In genomic region chr1:116265931-116266863, GRCh38 we compare ENCODE assay signal across 19 cellular contexts.
"Had no signal": no experiment of that assay in that cellular context is flagged by ENCODE, and none has a peak within 500 bp of the region (broad histone marks: within the 10 kb centered on the region; RNA-seq: fewer than 3 reads in every experiment).

No MANE protein-coding gene starts in this region.

- H3K9ac ChIP-seq: neural progenitor cell had no signal

- H3K4me3 ChIP-seq: coronary artery, neural progenitor cell, ovary, sigmoid colon, thyroid gland had no signal

- H3K27me3 ChIP-seq: foreskin keratinocyte, neural progenitor cell, ovary, sigmoid colon, thyroid gland had no signal

- H3K27ac Mint-ChIP-seq: activated CD8-positive, alpha-beta memory T cell treated with anti-CD3 and anti-CD28 coated beads, Interleukin-2, amount 10 ng/mL, durations not matched to agents 7 days and 5 days; activated naive CD4-positive, alpha-beta T cell treated with anti-CD3 and anti-CD28 coated beads, Interleukin-2, amount 10 ng/mL, durations not matched to agents 7 days and 5 days; activated T-cell treated with anti-CD3 and anti-CD28 coated beads, Interleukin-2, amount 50 U/mL, for 24 hours; naive B cell; neural progenitor cell had no signal

- H3K9me3 ChIP-seq: ovary, sigmoid colon, thyroid gland had no signal

- H3K9me3 Mint-ChIP-seq: activated naive CD4-positive, alpha-beta T cell treated with anti-CD3 and anti-CD28 coated beads, Interleukin-2, amount 10 ng/mL, durations not matched to agents 7 days and 5 days; activated T-cell treated with anti-CD3 and anti-CD28 coated beads, Interleukin-2, amount 50 U/mL, for 24 hours; immature natural killer cell; naive B cell; neural progenitor cell; T-cell had no signal

- H3K36me3 Mint-ChIP-seq: activated CD8-positive, alpha-beta memory T cell treated with anti-CD3 and anti-CD28 coated beads, Interleukin-2, amount 10 ng/mL, durations not matched to agents 7 days and 5 days; activated naive CD4-positive, alpha-beta T cell treated with anti-CD3 and anti-CD28 coated beads, Interleukin-2, amount 10 ng/mL, durations not matched to agents 7 days and 5 days; immature natural killer cell; naive B cell; neural progenitor cell; T-cell had no signal

- H3K36me3 ChIP-seq: neural progenitor cell, ovary, sigmoid colon, thyroid gland had no signal

- H3K4me1 Mint-ChIP-seq: activated CD8-positive, alpha-beta memory T cell treated with anti-CD3 and anti-CD28 coated beads, Interleukin-2, amount 10 ng/mL, durations not matched to agents 7 days and 5 days; immature natural killer cell had no signal

- H3K4me1 ChIP-seq: sigmoid colon had no signal

- ATAC-seq: activated CD8-positive, alpha-beta memory T cell treated with anti-CD3 and anti-CD28 coated beads, Interleukin-2, amount 10 ng/mL, durations not matched to agents 7 days and 5 days; foreskin keratinocyte; T-cell had no signal

- H3K4me2 ChIP-seq: neural progenitor cell had no signal

- H3K27ac ChIP-seq: coronary artery, foreskin keratinocyte, neural progenitor cell, ovary, sigmoid colon had no signal

- H2AFZ ChIP-seq: neural progenitor cell had no signal

- DNase-seq: activated CD4-positive, alpha-beta T cell treated with anti-CD3 and anti-CD28 coated beads, Interleukin-2, amount 50 U/mL, for 48 hours; activated CD4-positive, CD25-positive, alpha-beta regulatory T cell treated with anti-CD3 and anti-CD28 coated beads, Interleukin-2, amount 50 U/mL, for 72 hours; activated CD8-positive, alpha-beta memory T cell treated with anti-CD3 and anti-CD28 coated beads, Interleukin-2, amount 10 ng/mL, durations not matched to agents 7 days and 5 days; activated naive CD4-positive, alpha-beta T cell treated with anti-CD3 and anti-CD28 coated beads, Interleukin-2, amount 10 ng/mL, durations not matched to agents 7 days and 5 days; activated T-cell treated with anti-CD3 and anti-CD28 coated beads, Interleukin-2, amount 50 U/mL, for 24 hours; caudate nucleus; glutamatergic neuron; immature natural killer cell; naive B cell; ovary; sigmoid colon; stimulated activated CD4-positive, alpha-beta T cell treated with anti-CD3 and anti-CD28 coated beads, Interleukin-12 subunit alpha, Interleukin-12 subunit beta, amount 100 ng/mL, for 4 hours; stimulated activated CD4-positive, alpha-beta T cell treated with anti-CD3 and anti-CD28 coated beads, Interleukin-2, amount 100 ng/mL, for 24 hours; T-cell; T-helper 9 cell; thyroid gland had no signal

- H3K4me3 Mint-ChIP-seq: activated CD8-positive, alpha-beta memory T cell treated with anti-CD3 and anti-CD28 coated beads, Interleukin-2, amount 10 ng/mL, durations not matched to agents 7 days and 5 days; activated naive CD4-positive, alpha-beta T cell treated with anti-CD3 and anti-CD28 coated beads, Interleukin-2, amount 10 ng/mL, durations not matched to agents 7 days and 5 days; activated T-cell treated with anti-CD3 and anti-CD28 coated beads, Interleukin-2, amount 50 U/mL, for 24 hours; immature natural killer cell; naive B cell; neural progenitor cell; T-cell had no signal

- H3K27me3 Mint-ChIP-seq: activated CD8-positive, alpha-beta memory T cell treated with anti-CD3 and anti-CD28 coated beads, Interleukin-2, amount 10 ng/mL, durations not matched to agents 7 days and 5 days; activated T-cell treated with anti-CD3 and anti-CD28 coated beads, Interleukin-2, amount 50 U/mL, for 24 hours; T-cell had no signal
